Comparison of ENCODE assay signal across 11 cellular contexts in the genomic region with DNA sequence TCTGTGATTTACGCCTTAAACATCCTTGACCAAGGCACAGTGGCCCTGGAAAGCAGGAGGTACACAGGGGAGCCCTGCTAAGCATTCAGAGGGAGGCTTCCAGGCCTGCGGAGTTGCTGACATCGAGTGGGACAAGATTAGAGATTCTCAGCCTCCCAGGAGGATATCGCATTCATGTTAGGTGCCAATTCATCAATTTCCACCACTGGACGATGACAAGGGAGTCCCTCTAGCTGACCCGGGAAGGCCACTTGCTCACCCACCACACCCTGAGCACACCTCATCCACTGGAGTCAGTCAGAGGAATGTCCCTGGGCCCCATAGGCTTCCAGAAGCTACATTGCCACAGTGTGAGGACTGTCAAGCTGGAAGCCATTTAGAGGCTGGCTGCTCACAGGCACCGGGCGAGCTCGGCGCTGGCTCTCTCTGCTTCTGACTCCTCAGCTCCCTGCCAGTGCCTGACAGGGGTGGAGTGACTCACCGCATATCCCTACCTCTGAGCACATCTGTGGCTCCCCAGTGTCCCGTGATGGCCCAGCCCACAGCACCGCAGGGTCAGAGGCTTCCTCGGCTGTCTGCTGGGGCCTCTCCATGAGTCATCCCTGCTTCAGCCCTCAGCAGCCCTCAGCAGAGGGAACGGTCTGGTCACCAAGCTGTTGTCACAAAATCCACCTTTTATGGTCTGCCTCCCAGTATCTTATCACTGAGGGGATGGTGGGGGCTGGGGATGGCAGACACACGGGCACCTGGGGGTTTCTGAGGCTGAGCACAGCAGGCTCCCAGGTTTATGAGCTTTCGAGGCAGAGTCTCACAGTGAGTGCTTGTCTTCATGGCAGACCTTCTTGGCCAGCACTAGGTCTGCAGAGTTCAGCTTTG.
DNase-seq lines count a peak whose midpoint lies in the region; ATAC-seq, FAIRE-seq and TF ChIP-seq lines count a peak whose summit lies in the region.
"Had no signal": no experiment of that assay in that cellular context is flagged by ENCODE, and none has a peak within 500 bp of the region (broad histone marks: within the 10 kb centered on the region; RNA-seq: fewer than 3 reads in every experiment).

No MANE protein-coding gene starts in this region.

- no peaks in the 10 kb centered on the region for H3K36me3 ChIP-seq in gastroesophageal sphincter
- H3K36me3 ChIP-seq in gastrocnemius medialis, result no peaks in the 10 kb centered on the region
- H3K36me3 ChIP-seq: tibial nerve had no signal

- WGBS in gastroesophageal sphincter (ENCODE audit: low coverage in 1 of 2), 2 donors, result 86 to 93% methylated on average over 3 to 4 of the region's 17 CpGs

- intact Hi-C loops in gastrocnemius medialis (cut with DNase I; ENCODE audit: low total_unique reads), result no loop called here

- H3K4me1 ChIP-seq in gastroesophageal sphincter, result no peaks in the 10 kb centered on the region
- no peaks in the 10 kb centered on the region for H3K4me1 ChIP-seq in gastrocnemius medialis

- TF ChIP-seq CTCF in gastroesophageal sphincter (IDR thresholded peaks at IDR 0.05) (no peak), gastrocnemius medialis (IDR thresholded peaks at IDR 0.05 in 4 of 5, conservative IDR thresholded peaks at IDR 0.05 in 1 of 5) (no peak)

- peak; percentile 88 for DNase-seq in H54 (ENCODE audit: insufficient read length, low spot score)
- peak; percentile 98 for DNase-seq in RPMI7951 (ENCODE audit: low read depth)
- peak; percentile 15 to 40 for DNase-seq in gastrocnemius medialis
- no peak for DNase-seq in activated naive CD8-positive, alpha-beta T cell treated with anti-CD3 and anti-CD28 coated beads for 36 hours
- DNase-seq in SKM-1 treated with dmso at 0.1 percent for 144 hours (lab: John Stamatoyannopoulos, UW; ENCODE audit: unreplicated experiment), result no peak
- DNase-seq: activated CD8-positive, alpha-beta T cell treated with anti-CD3 and anti-CD28 coated beads for 36 hours had no signal

- H3K27me3 ChIP-seq in gastroesophageal sphincter, result no peaks in the 10 kb centered on the region
- H3K27me3 ChIP-seq in gastrocnemius medialis, result no peaks in the 10 kb centered on the region
- H3K27me3 ChIP-seq: tibial nerve had no signal

- no peak overlapping the region for H3K27ac Mint-ChIP-seq in activated naive CD8-positive, alpha-beta T cell treated with anti-CD3 and anti-CD28 coated beads for 36 hours
- H3K27ac Mint-ChIP-seq: activated CD8-positive, alpha-beta T cell treated with anti-CD3 and anti-CD28 coated beads for 36 hours had no signal

- ATAC-seq in gastroesophageal sphincter, result peak; percentile 45
- ATAC-seq in gastrocnemius medialis, result peak; percentile 35 to 47
- ATAC-seq in GM18498 (IDR thresholded peaks at IDR 0.05; ENCODE audit: unreplicated experiment), result no peak
- ATAC-seq in HG02763 (IDR thresholded peaks at IDR 0.05; ENCODE audit: unreplicated experiment), result no peak
- ATAC-seq: activated CD8-positive, alpha-beta T cell treated with anti-CD3 and anti-CD28 coated beads for 36 hours had no signal

- no peaks in the 10 kb centered on the region for H3K9me3 Mint-ChIP-seq in activated naive CD8-positive, alpha-beta T cell treated with anti-CD3 and anti-CD28 coated beads for 36 hours
- H3K9me3 Mint-ChIP-seq: activated CD8-positive, alpha-beta T cell treated with anti-CD3 and anti-CD28 coated beads for 36 hours had no signal

- H3K4me1 Mint-ChIP-seq in activated naive CD8-positive, alpha-beta T cell treated with anti-CD3 and anti-CD28 coated beads for 36 hours, result peaks cover 2% of the 10 kb centered on the region

- H3K9me3 ChIP-seq in gastroesophageal sphincter (no peaks in the 10 kb centered on the region), gastrocnemius medialis (no peaks in the 10 kb centered on the region)
- H3K9me3 ChIP-seq: tibial nerve had no signal

- no peak overlapping the region for H3K4me3 Mint-ChIP-seq in activated naive CD8-positive, alpha-beta T cell treated with anti-CD3 and anti-CD28 coated beads for 36 hours
- H3K4me3 Mint-ChIP-seq: activated CD8-positive, alpha-beta T cell treated with anti-CD3 and anti-CD28 coated beads for 36 hours had no signal

- peak; percentile 64 for FAIRE-seq in H54 (lab: Jason Lieb, UNC)

- H3K27ac ChIP-seq in gastroesophageal sphincter, result no peak overlapping the region
- no peak overlapping the region for H3K27ac ChIP-seq in gastrocnemius medialis
- H3K27ac ChIP-seq: tibial nerve had no signal

- H3K4me3 ChIP-seq in gastroesophageal sphincter (no peak overlapping the region), gastrocnemius medialis (no peak overlapping the region)
- H3K4me3 ChIP-seq: lung, tibial nerve had no signal

- in situ Hi-C loops in gastrocnemius medialis (cut with MboI; ENCODE audit: low sequenced_read_pairs in 4 of 4), result no loop called here

- H3K27me3 Mint-ChIP-seq in activated naive CD8-positive, alpha-beta T cell treated with anti-CD3 and anti-CD28 coated beads for 36 hours, result peaks cover 58% of the 10 kb centered on the region

- no peaks in the 10 kb centered on the region for H3K36me3 Mint-ChIP-seq in activated naive CD8-positive, alpha-beta T cell treated with anti-CD3 and anti-CD28 coated beads for 36 hours

- TF ChIP-seq POLR2A in H54 (IDR thresholded peaks at IDR 0.05; ENCODE audit: low read depth, low read length) (no peak), gastroesophageal sphincter (IDR thresholded peaks at IDR 0.05) (no peak), gastrocnemius medialis (IDR thresholded peaks at IDR 0.05) (no peak)

- TF ChIP-seq EP300 in gastroesophageal sphincter (IDR thresholded peaks at IDR 0.05), result no peak

Comparison
In these comparisons a context has a peak if more than half of its experiments do, and no peak if none do; other contexts are left out.
1. DNase-seq: peak in H54 (single experiment), RPMI7951 (single experiment) and gastrocnemius medialis (2 of 2); none in activated naive CD8-positive, alpha-beta T cell treated with anti-CD3 and anti-CD28 coated beads for 36 hours (single experiment) and SKM-1 treated with dmso at 0.1 percent for 144 hours (single experiment).
2. ATAC-seq: peak in gastroesophageal sphincter (single experiment) and gastrocnemius medialis (2 of 2); none in GM18498 (single experiment) and HG02763 (single experiment).